ENCODE assay signal across 11 cellular contexts in genomic region chr6:108080010-108080780, GRCh38. TPM values are rescaled to one million over a fixed set of nuclear protein-coding genes. Genes with fewer than 3 reads are reported as not detected.
A peak's percentile ranks its signal among the peaks of the same experiment; 100 is the strongest.
DNase-seq lines count a peak whose midpoint lies in the region; ATAC-seq, FAIRE-seq and TF ChIP-seq lines count a peak whose summit lies in the region.
"Had no signal": no experiment of that assay in that cellular context is flagged by ENCODE, and none has a peak within 500 bp of the region (broad histone marks: within the 10 kb centered on the region; RNA-seq: fewer than 3 reads in every experiment).

No MANE protein-coding gene starts in this region.

- H3T11ph ChIP-seq in H9 (ENCODE audit: low read length), result no peak overlapping the region

- ATAC-seq in HG03095 (IDR thresholded peaks at IDR 0.05; ENCODE audit: unreplicated experiment), result no peak
- ATAC-seq: activated CD8-positive, alpha-beta memory T cell treated with anti-CD3 and anti-CD28 coated beads, Interleukin-2, amount 10 ng/mL, durations not matched to agents 7 days and 5 days had no signal

- H3K4me2 ChIP-seq in H9 (ENCODE audit: insufficient read depth, insufficient read length, low read length), result no peak overlapping the region
- H3K4me2 ChIP-seq in H1 (ENCODE audit: insufficient read depth in 1 of 2, low read depth in 2 of 2, low read length in 2 of 2), result no peak overlapping the region

- H3K18ac ChIP-seq in H9 (ENCODE audit: insufficient read length, low read depth, low read length) (peak overlapping the region; percentile 68), H1 (ENCODE audit: extremely low read depth, low read length) (no peak overlapping the region)

- H3K14ac ChIP-seq in H9 (ENCODE audit: insufficient read depth, low read length) (peak overlapping the region; percentile 40; the same call in 1 of the 2 replicates), H1 (ENCODE audit: insufficient read length) (no peak overlapping the region)

- H3K27ac Mint-ChIP-seq in H9 (peak overlapping the region; percentile 36 to 75 (median 73); a peak in 4 of 7 replicates), osteocyte (ENCODE audit: unreplicated experiment) (peak overlapping the region; percentile 86)
- H3K27ac Mint-ChIP-seq: activated CD8-positive, alpha-beta memory T cell treated with anti-CD3 and anti-CD28 coated beads, Interleukin-2, amount 10 ng/mL, durations not matched to agents 7 days and 5 days had no signal

- H3K4ac ChIP-seq in H9 (ENCODE audit: low read depth, low read length), result no peak overlapping the region
- H3K4ac ChIP-seq in H1 (replicated peaks; ENCODE audit: insufficient read length, low read depth, low read length), result no peak overlapping the region

- H3K9me3 Mint-ChIP-seq in H9, result peaks cover 0 to 3% of the 10 kb centered on the region in 2 experiments; a peak in 2 of 5 replicates
- H3K9me3 Mint-ChIP-seq in osteocyte (ENCODE audit: unreplicated experiment), result no peaks in the 10 kb centered on the region

- H3K4me1 Mint-ChIP-seq in H9, result peaks cover 22 to 25% of the 10 kb centered on the region in 2 experiments
- H3K4me1 Mint-ChIP-seq in osteocyte (ENCODE audit: unreplicated experiment), result peaks cover 29% of the 10 kb centered on the region

- no peaks in the 10 kb centered on the region; a peak in 1 of 7 replicates for H3K36me3 Mint-ChIP-seq in H9 (ENCODE audit: insufficient read depth in 1 of 3, low read depth in 3 of 3)
- H3K36me3 Mint-ChIP-seq in osteocyte (ENCODE audit: unreplicated experiment), result no peaks in the 10 kb centered on the region
- H3K36me3 Mint-ChIP-seq: activated CD8-positive, alpha-beta memory T cell treated with anti-CD3 and anti-CD28 coated beads, Interleukin-2, amount 10 ng/mL, durations not matched to agents 7 days and 5 days had no signal

- no peak overlapping the region for H2BK120ac ChIP-seq in H9 (ENCODE audit: low read depth, low read length, poor library complexity, severe bottlenecking)
- H2BK120ac ChIP-seq in H1 (replicated peaks; ENCODE audit: low read depth, low read length), result no peak overlapping the region

- no peak overlapping the region for H4K8ac ChIP-seq in H9 (replicated peaks; ENCODE audit: insufficient read length, low read depth, low read length)
- no peak overlapping the region for H4K8ac ChIP-seq in H1 (ENCODE audit: extremely low read depth, insufficient read depth, low read length)

- CTCF ChIA-PET in H1 (lab: Charles Lee; ENCODE audit: partially characterized antibody), result interaction anchor here (0.8 to 1.5 kb wide), 4 partner anchors 10 to 100 kb away, joined by 3 to 5 read pairs (median 4); no protein-coding TSS in a partner anchor

- H3K4me3 Mint-ChIP-seq in H9, result no peak overlapping the region
- no peak overlapping the region for H3K4me3 Mint-ChIP-seq in osteocyte (ENCODE audit: unreplicated experiment)
- H3K4me3 Mint-ChIP-seq: activated CD8-positive, alpha-beta memory T cell treated with anti-CD3 and anti-CD28 coated beads, Interleukin-2, amount 10 ng/mL, durations not matched to agents 7 days and 5 days had no signal

- H3K23me2 ChIP-seq in H9 (ENCODE audit: insufficient read length, low read depth, low read length, poor library complexity, severe bottlenecking) (no peaks in the 10 kb centered on the region), H1 (ENCODE audit: low read depth, low read length) (no peaks in the 10 kb centered on the region; the same call in 1 of the 2 replicates)

- H3K4me3 ChIP-seq in NT2/D1 (ENCODE audit: insufficient read length, low read depth) (no peak overlapping the region), H1 (ENCODE audit: extremely low read depth in 1 of 4, insufficient read depth in 2 of 4, low read depth in 3 of 4, low read length in 4 of 4) (no peak overlapping the region)

- H2AK5ac ChIP-seq in H9 (ENCODE audit: insufficient read length, low read length) (no peak overlapping the region), H1 (ENCODE audit: low read depth, low read length) (no peak overlapping the region)

- H2BK15ac ChIP-seq in H9 (ENCODE audit: low read depth, low read length) (no peak overlapping the region), H1 (ENCODE audit: low read length) (0 out of 2 replicates have a peak overlapping the region, but pooled peaks have one; percentile 18)

- TF ChIP-seq EP300 in H1 (IDR thresholded peaks at IDR 0.05; ENCODE audit: borderline replicate concordance in 1 of 2, low read depth in 2 of 2, low read length in 2 of 2), result no peak

- no peaks in the 10 kb centered on the region for H3K9me3 ChIP-seq in H9 (ENCODE audit: control insufficient read depth, low read depth, low read length)
- H3K9me3 ChIP-seq in NT2/D1 (ENCODE audit: insufficient read depth, low read length), result no peaks in the 10 kb centered on the region
- H3K9me3 ChIP-seq in H1 (ENCODE audit: insufficient read depth in 2 of 2, low read depth in 1 of 2, low read length in 1 of 2), result no peaks in the 10 kb centered on the region

- H3K4me1 ChIP-seq in H9 (ENCODE audit: insufficient read depth, low read length), result no peaks in the 10 kb centered on the region; the same call in 1 of the 2 replicates
- H3K4me1 ChIP-seq in NT2/D1 (ENCODE audit: insufficient read depth, insufficient read length), result peaks cover 2% of the 10 kb centered on the region
- H3K4me1 ChIP-seq in H1 (replicated peaks in 1 of 4; ENCODE audit: control insufficient read depth in 3 of 4, insufficient read depth in 4 of 4, low read length in 3 of 4), result peaks cover 0 to 8% (median under 1%) of the 10 kb centered on the region in 4 experiments; a peak in 3 of 7 replicates

- H2BK20ac ChIP-seq in H9 (ENCODE audit: low read depth, low read length, poor library complexity, severe bottlenecking), result no peak overlapping the region
- H2BK20ac ChIP-seq in H1 (ENCODE audit: low read length), result peak overlapping the region; percentile 82; the same call in 1 of the 2 replicates

- H3K56ac ChIP-seq in H9 (ENCODE audit: insufficient read length, low read depth, low read length) (no peak overlapping the region), H1 (replicated peaks; ENCODE audit: insufficient read length, low read depth, low read length) (no peak overlapping the region)

- no peaks in the 10 kb centered on the region; the same call in 1 of the 2 replicates for H3K27me3 ChIP-seq in H9 (ENCODE audit: insufficient read depth, low read length)
- H3K27me3 ChIP-seq in NT2/D1 (ENCODE audit: insufficient read depth, insufficient read length), result no peaks in the 10 kb centered on the region
- H3K27me3 ChIP-seq in H1 (replicated peaks in 1 of 4; ENCODE audit: control insufficient read depth in 3 of 4, extremely low read depth in 1 of 4, insufficient read depth in 3 of 4, low read length in 3 of 4), result peaks cover 0 to 3% (median under 1%) of the 10 kb centered on the region in 4 experiments; a peak in 2 of 7 replicates

- no peak overlapping the region for H4K91ac ChIP-seq in H9 (ENCODE audit: insufficient read length, low read depth, low read length)
- H4K91ac ChIP-seq in H1 (replicated peaks; ENCODE audit: insufficient read length, low read length), result no peak overlapping the region

- peak; percentile 72 for DNase-seq in H9
- peak; percentile 54 for DNase-seq in NT2/D1 (ENCODE audit: low read depth, low spot score)
- peak in 1 of 2 experiments; percentile 31 for DNase-seq in H1 (ENCODE audit: low read depth in 1 of 2, low spot score in 2 of 2)
- peak; percentile 90 for DNase-seq in osteocyte (ENCODE audit: extremely low spot score, unreplicated experiment)
- no peak for DNase-seq in pons (ENCODE audit: low spot score)
- DNase-seq in CD1c-positive myeloid dendritic cell (ENCODE audit: extremely low spot score), result no peak
- DNase-seq: activated CD8-positive, alpha-beta memory T cell treated with anti-CD3 and anti-CD28 coated beads, Interleukin-2, amount 10 ng/mL, durations not matched to agents 7 days and 5 days; amygdala; DMS153; stimulated activated CD8-positive, alpha-beta memory T cell treated with anti-CD3 and anti-CD28 coated beads, Interleukin-4, amount 100 ng/mL, for 48 hours had no signal

- no peak for TF ChIP-seq CTCF in H9 (conservative IDR thresholded peaks at IDR 0.05)
- TF ChIP-seq CTCF in H1 (IDR thresholded peaks at IDR 0.05; ENCODE audit: control extremely low read depth in 1 of 3, insufficient read depth in 1 of 3, low read depth in 1 of 3, low read length in 3 of 3), result no peak
- TF ChIP-seq CTCF in osteocyte (IDR thresholded peaks at IDR 0.05), result no peak

- no peak overlapping the region for H4K5ac ChIP-seq in H9 (ENCODE audit: insufficient read length, low read depth, low read length)
- H4K5ac ChIP-seq in H1 (ENCODE audit: insufficient read length, low read depth, low read length), result no peak overlapping the region

- peaks cover 23% of the 10 kb centered on the region for H3K27me3 Mint-ChIP-seq in H9 (ENCODE audit: low read depth)
- no peaks in the 10 kb centered on the region for H3K27me3 Mint-ChIP-seq in osteocyte (ENCODE audit: unreplicated experiment)

- no peak for FAIRE-seq in H1 (lab: Jason Lieb, UNC)

- H2AFZ ChIP-seq in H9 (ENCODE audit: low read length), result no peak overlapping the region
- no peak overlapping the region for H2AFZ ChIP-seq in H1 (ENCODE audit: low read length)

- WGBS in H9 (ENCODE audit: extremely low coverage, insufficient read length, low lambda C conversion rate), result no CpG with 5 or more reads among the region's 2 CpGs
- WGBS in H1 (ENCODE audit: extremely low coverage in 1 of 2, insufficient coverage in 1 of 2, insufficient read length in 1 of 2, insufficient replicate concordance in 2 of 2, low coverage in 1 of 2, low lambda C conversion rate in 2 of 2, missing lambda C conversion rate in 1 of 2), 2 experiments, result 75% methylated on average over 2 of the region's 2 CpGs; no CpG with 5 or more reads in 1 of the 2 experiments

- H3K79me1 ChIP-seq in H9 (ENCODE audit: insufficient read depth, low read depth, low read length, poor library complexity, severe bottlenecking), result no peaks in the 10 kb centered on the region
- H3K79me1 ChIP-seq in H1 (ENCODE audit: low read depth, low read length), result no peaks in the 10 kb centered on the region

- no peak for TF ChIP-seq POLR2A in H1 (IDR thresholded peaks at IDR 0.05; ENCODE audit: control extremely low read depth in 1 of 2, low read depth in 2 of 2, low read length in 2 of 2)

- H3K36me3 ChIP-seq in NT2/D1 (ENCODE audit: insufficient read depth, insufficient read length, low read length) (no peaks in the 10 kb centered on the region), H1 (ENCODE audit: control insufficient read depth in 2 of 4, insufficient read depth in 4 of 4, low read length in 3 of 4) (no peaks in the 10 kb centered on the region; a peak in 1 of 8 replicates)

- H3K23ac ChIP-seq in H9 (ENCODE audit: insufficient read length, low read depth, low read length), result no peak overlapping the region
- H3K23ac ChIP-seq in H1 (ENCODE audit: insufficient read length), result no peak overlapping the region

- no peak overlapping the region for H3K9ac ChIP-seq in H9 (ENCODE audit: extremely low read depth, insufficient read length, low read length)
- no peak overlapping the region for H3K9ac ChIP-seq in NT2/D1 (ENCODE audit: insufficient read length, low read depth)
- H3K9ac ChIP-seq in H1 (replicated peaks in 1 of 4; ENCODE audit: extremely low read depth in 1 of 4, low read depth in 3 of 4, low read length in 3 of 4), result no peak overlapping the region

- no peak for TF ChIP-seq RAD21 in H1 (IDR thresholded peaks at IDR 0.05 in 1 of 2, conservative IDR thresholded peaks at IDR 0.05 in 1 of 2; ENCODE audit: low read depth in 2 of 2, low read length in 2 of 2)

- H3K27ac ChIP-seq in H9 (ENCODE audit: insufficient read length, low read depth, low read length) (no peak overlapping the region), H1 (ENCODE audit: low read depth, low read length) (no peak overlapping the region)

- H3K79me2 ChIP-seq in H9 (ENCODE audit: insufficient read depth, low read length) (no peaks in the 10 kb centered on the region), H1 (ENCODE audit: control insufficient read depth in 1 of 2, insufficient read depth in 2 of 2, low read length in 2 of 2) (no peaks in the 10 kb centered on the region)

- POLR2A ChIA-PET in H1 (lab: Charles Lee; ENCODE audit: partially characterized antibody), result no interaction called here

- H2BK12ac ChIP-seq in H9 (ENCODE audit: insufficient read length, low read depth, low read length) (no peak overlapping the region), H1 (ENCODE audit: low read depth, low read length) (no peak overlapping the region)

- H2BK5ac ChIP-seq in H9 (ENCODE audit: insufficient read length, low read length), result no peak overlapping the region
- no peak overlapping the region for H2BK5ac ChIP-seq in H1 (ENCODE audit: low read depth, low read length)

- H4K20me1 ChIP-seq in H9 (ENCODE audit: control insufficient read depth, insufficient read depth, insufficient read length) (no peaks in the 10 kb centered on the region), H1 (replicated peaks in 1 of 2; ENCODE audit: control insufficient read depth in 1 of 2, insufficient read depth in 2 of 2, low read length in 2 of 2) (no peaks in the 10 kb centered on the region)

RNA-seq across cellular contexts. Expression of gene OSTM1, which starts 5.7 kb away (rescaled TPM):
- total RNA-seq in H9 (2021), result 20.6 and 20.9 TPM in 2 replicates
- total RNA-seq in H1 (2021; fragmentation: NEBNext Ultra II Directional; extraction: Animal tissue kit (Norgen Biotek cat#: 25700)), result 26.1 and 30.3 TPM in 2 replicates
- polyA plus RNA-seq in H1 (2011; rRNA removed), result 17.7 and 26.1 TPM in 2 replicates
- polyA plus RNA-seq in H1 (2011; cell fraction: cytosol; rRNA removed), result 9.2 TPM
- polyA plus RNA-seq in H1 (2011; cell fraction: nucleus; rRNA removed), result 29.5 TPM
- polyA plus RNA-seq in H1 (2012, experiment 1 of 2), result 15.8 to 24.3 TPM (median 20.7 TPM) in 4 replicates
- 2.6 TPM for polyA plus RNA-seq in H1 (2012, experiment 2 of 2)
- polyA plus RNA-seq in H1 (2013, experiment 1 of 2), result 17.8 TPM
- 21.8 TPM for polyA plus RNA-seq in H1 (2013, experiment 2 of 2)
- polyA minus RNA-seq in H1 (2011; rRNA and poly(A)+ RNA removed), result 6.9 and 18.7 TPM in 2 replicates
- polyA minus RNA-seq in H1 (2011; cell fraction: cytosol; rRNA and poly(A)+ RNA removed), result 25.5 TPM
- 41.0 TPM for polyA minus RNA-seq in H1 (2011; cell fraction: nucleus; rRNA and poly(A)+ RNA removed)
- 49.9 and 54.1 TPM in 2 replicates for total RNA-seq in osteocyte

Comparison
In these comparisons a context has a peak if more than half of its experiments do, and no peak if none do; other contexts are left out.
1. DNase-seq: peak in H9 (single experiment), NT2/D1 (single experiment) and osteocyte (single experiment); none in pons (single experiment) and CD1c-positive myeloid dendritic cell (single experiment).